ENCODE assay signal across 20 cellular contexts in genomic region chr16:8696880-8697279, GRCh38.
"Had no signal": no experiment of that assay in that cellular context is flagged by ENCODE, and none has a peak within 500 bp of the region (broad histone marks: within the 10 kb centered on the region; RNA-seq: fewer than 3 reads in every experiment).

No MANE protein-coding gene starts in this region.

- FAIRE-seq: colon, keratinocyte, urothelium cell line had no signal

- H3K9ac ChIP-seq: parathyroid adenoma had no signal

- H3K36me3 ChIP-seq: esophagus squamous epithelium, left lung, lower lobe of right lung, suprapubic skin, thyroid gland had no signal

- H3K79me2 ChIP-seq: parathyroid adenoma had no signal

- H3K4me1 ChIP-seq: esophagus squamous epithelium, gastroesophageal sphincter, left lung, lower lobe of right lung, parathyroid adenoma, psoas muscle, suprapubic skin, thyroid gland had no signal

- H3K27ac ChIP-seq: epithelial cell of prostate, esophagus squamous epithelium, gastroesophageal sphincter, left lung, lower lobe of right lung, parathyroid adenoma, psoas muscle, suprapubic skin, thyroid gland had no signal

- DNase-seq: effector memory CD8-positive, alpha-beta T cell; esophagus squamous epithelium; foreskin fibroblast; immature natural killer cell; left lung; lower lobe of right lung; naive B cell; psoas muscle; retina; stimulated activated CD4-positive, alpha-beta T cell treated with anti-CD3 and anti-CD28 coated beads, Interleukin-4, amount 100 ng/mL, for 1 hour; stimulated activated CD8-positive, alpha-beta memory T cell treated with anti-CD3 and anti-CD28 coated beads, Interleukin-4, amount 100 ng/mL, for 48 hours; stimulated activated naive CD8-positive, alpha-beta T cell treated with anti-CD3 and anti-CD28 coated beads, Interleukin-15, Interleukin-2, amounts not matched to agents 100 U/mL and 50 U/mL, for 24 hours; thyroid gland had no signal

- H3K27me3 ChIP-seq: esophagus squamous epithelium, gastroesophageal sphincter, left lung, suprapubic skin, thyroid gland had no signal

- H3K4me3 ChIP-seq: esophagus squamous epithelium, gastroesophageal sphincter, left lung, lower lobe of right lung, psoas muscle, suprapubic skin, thyroid gland had no signal

- H3K9me3 ChIP-seq: esophagus squamous epithelium, gastroesophageal sphincter, left lung, lower lobe of right lung, psoas muscle, suprapubic skin, thyroid gland had no signal

- H2AFZ ChIP-seq: parathyroid adenoma had no signal
